In genomic region chr3:126858887-126859286, GRCh38 we compare ENCODE assay signal across 1 cellular context.
TF ChIP-seq lines count a peak whose summit lies in the region.

No MANE protein-coding gene starts in this region.

TF ChIP-seq in GM23338, 12 proteins besides CTCF, POLR2A, EP300 and RAD21 (continued from another document):
- TF ChIP-seq, protein P1, sequence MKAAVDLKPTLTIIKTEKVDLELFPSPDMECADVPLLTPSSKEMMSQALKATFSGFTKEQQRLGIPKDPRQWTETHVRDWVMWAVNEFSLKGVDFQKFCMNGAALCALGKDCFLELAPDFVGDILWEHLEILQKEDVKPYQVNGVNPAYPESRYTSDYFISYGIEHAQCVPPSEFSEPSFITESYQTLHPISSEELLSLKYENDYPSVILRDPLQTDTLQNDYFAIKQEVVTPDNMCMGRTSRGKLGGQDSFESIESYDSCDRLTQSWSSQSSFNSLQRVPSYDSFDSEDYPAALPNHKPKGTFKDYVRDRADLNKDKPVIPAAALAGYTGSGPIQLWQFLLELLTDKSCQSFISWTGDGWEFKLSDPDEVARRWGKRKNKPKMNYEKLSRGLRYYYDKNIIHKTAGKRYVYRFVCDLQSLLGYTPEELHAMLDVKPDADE (IDR thresholded peaks at IDR 0.05) = no peak
- no peak for TF ChIP-seq ZNF114 (CRISPR knock-in tag; IDR thresholded peaks at IDR 0.05)
